1 cellular context compared by ENCODE assay signal in the genomic region with DNA sequence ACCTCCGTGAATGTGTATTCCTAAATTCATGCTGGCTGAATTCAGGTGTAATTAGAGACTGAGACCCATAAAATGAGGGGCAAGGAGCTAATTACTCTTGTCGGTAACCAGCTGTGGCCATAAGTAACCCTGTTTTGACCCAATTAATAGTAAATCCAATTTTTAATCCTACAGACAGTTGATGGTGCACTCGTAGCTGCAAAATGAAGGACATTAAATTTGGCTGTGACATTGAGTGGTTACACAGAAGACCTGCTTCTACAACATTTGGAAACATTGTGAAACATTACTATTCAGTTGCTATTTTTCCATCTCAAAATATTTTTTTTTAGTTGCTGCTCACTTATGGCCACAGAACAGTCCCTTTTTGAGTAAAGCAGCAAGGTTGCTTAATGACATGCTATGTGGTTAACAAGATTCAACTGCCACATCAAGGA.
A peak's percentile ranks its signal among the peaks of the same experiment; 100 is the strongest.
TF ChIP-seq lines count a peak whose summit lies in the region.

No MANE protein-coding gene starts in this region.

TF ChIP-seq in GM12878, 131 proteins besides CTCF, POLR2A, EP300 and RAD21 (continued from another document):
- 0 out of 2 replicates have a peak, but pooled peaks have one; percentile 42 for TF ChIP-seq CREM (IDR thresholded peaks at IDR 0.05; ENCODE audit: low read depth)
- peak; percentile 61 for TF ChIP-seq MTA2 (IDR thresholded peaks at IDR 0.05; ENCODE audit: low read depth)
- TF ChIP-seq CHD2 (IDR thresholded peaks at IDR 0.05; ENCODE audit: borderline replicate concordance, low read depth, low read length) = no peak
- TF ChIP-seq, protein P1, sequence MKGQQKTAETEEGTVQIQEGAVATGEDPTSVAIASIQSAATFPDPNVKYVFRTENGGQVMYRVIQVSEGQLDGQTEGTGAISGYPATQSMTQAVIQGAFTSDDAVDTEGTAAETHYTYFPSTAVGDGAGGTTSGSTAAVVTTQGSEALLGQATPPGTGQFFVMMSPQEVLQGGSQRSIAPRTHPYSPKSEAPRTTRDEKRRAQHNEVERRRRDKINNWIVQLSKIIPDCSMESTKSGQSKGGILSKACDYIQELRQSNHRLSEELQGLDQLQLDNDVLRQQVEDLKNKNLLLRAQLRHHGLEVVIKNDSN (IDR thresholded peaks at IDR 0.05; ENCODE audit: borderline replicate concordance, extremely low read length, insufficient read depth, low read depth, low read length) = no peak
- TF ChIP-seq MEF2A (IDR thresholded peaks at IDR 0.05; ENCODE audit: insufficient read depth, low read depth, low read length) = peak; percentile 32; the same call in 1 of the 2 replicates
- 0 out of 2 replicates have a peak, but pooled peaks have one; percentile 28 for TF ChIP-seq POLR2AphosphoS5 (IDR thresholded peaks at IDR 0.05; ENCODE audit: low read length)
- no peak for TF ChIP-seq RELA (IDR thresholded peaks at IDR 0.05; ENCODE audit: borderline replicate concordance, partially characterized antibody)
- peak; percentile 90 for TF ChIP-seq RUNX3 (IDR thresholded peaks at IDR 0.05; ENCODE audit: low read length)
- TF ChIP-seq TCF7 (IDR thresholded peaks at IDR 0.05; ENCODE audit: borderline replicate concordance) = peak; percentile 45; the same call in 1 of the 2 replicates
